In the genomic region with DNA sequence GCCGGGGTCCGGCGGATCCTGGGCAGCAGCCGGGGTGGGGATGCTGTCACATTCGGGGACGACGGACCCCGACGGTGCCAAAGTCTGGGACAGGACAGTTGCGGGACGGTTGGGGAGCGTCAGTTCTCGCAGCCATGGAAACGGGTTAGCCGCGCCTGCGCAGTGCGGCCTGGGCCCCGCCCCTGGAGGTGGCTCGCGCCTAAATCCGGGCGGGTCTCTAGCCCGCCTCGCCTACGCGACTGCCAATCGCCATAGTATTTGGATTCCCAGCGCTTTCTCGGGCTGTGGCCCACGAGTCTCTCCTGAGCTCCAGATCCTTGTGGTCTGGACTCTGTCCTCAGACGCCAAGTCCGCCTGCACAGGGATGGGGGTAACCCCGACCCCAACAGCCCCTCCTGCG, we compare ENCODE assay signal across 1 cellular context.
TF ChIP-seq lines count a peak whose summit lies in the region.

A gene (minus strand): TSS at position 147 of the 400 bp plus-strand sequence. CDS start 153 bp downstream, outside the sequence.

TF ChIP-seq in H1, 55 proteins besides CTCF, POLR2A, EP300 and RAD21:
- TF ChIP-seq, protein P1, sequence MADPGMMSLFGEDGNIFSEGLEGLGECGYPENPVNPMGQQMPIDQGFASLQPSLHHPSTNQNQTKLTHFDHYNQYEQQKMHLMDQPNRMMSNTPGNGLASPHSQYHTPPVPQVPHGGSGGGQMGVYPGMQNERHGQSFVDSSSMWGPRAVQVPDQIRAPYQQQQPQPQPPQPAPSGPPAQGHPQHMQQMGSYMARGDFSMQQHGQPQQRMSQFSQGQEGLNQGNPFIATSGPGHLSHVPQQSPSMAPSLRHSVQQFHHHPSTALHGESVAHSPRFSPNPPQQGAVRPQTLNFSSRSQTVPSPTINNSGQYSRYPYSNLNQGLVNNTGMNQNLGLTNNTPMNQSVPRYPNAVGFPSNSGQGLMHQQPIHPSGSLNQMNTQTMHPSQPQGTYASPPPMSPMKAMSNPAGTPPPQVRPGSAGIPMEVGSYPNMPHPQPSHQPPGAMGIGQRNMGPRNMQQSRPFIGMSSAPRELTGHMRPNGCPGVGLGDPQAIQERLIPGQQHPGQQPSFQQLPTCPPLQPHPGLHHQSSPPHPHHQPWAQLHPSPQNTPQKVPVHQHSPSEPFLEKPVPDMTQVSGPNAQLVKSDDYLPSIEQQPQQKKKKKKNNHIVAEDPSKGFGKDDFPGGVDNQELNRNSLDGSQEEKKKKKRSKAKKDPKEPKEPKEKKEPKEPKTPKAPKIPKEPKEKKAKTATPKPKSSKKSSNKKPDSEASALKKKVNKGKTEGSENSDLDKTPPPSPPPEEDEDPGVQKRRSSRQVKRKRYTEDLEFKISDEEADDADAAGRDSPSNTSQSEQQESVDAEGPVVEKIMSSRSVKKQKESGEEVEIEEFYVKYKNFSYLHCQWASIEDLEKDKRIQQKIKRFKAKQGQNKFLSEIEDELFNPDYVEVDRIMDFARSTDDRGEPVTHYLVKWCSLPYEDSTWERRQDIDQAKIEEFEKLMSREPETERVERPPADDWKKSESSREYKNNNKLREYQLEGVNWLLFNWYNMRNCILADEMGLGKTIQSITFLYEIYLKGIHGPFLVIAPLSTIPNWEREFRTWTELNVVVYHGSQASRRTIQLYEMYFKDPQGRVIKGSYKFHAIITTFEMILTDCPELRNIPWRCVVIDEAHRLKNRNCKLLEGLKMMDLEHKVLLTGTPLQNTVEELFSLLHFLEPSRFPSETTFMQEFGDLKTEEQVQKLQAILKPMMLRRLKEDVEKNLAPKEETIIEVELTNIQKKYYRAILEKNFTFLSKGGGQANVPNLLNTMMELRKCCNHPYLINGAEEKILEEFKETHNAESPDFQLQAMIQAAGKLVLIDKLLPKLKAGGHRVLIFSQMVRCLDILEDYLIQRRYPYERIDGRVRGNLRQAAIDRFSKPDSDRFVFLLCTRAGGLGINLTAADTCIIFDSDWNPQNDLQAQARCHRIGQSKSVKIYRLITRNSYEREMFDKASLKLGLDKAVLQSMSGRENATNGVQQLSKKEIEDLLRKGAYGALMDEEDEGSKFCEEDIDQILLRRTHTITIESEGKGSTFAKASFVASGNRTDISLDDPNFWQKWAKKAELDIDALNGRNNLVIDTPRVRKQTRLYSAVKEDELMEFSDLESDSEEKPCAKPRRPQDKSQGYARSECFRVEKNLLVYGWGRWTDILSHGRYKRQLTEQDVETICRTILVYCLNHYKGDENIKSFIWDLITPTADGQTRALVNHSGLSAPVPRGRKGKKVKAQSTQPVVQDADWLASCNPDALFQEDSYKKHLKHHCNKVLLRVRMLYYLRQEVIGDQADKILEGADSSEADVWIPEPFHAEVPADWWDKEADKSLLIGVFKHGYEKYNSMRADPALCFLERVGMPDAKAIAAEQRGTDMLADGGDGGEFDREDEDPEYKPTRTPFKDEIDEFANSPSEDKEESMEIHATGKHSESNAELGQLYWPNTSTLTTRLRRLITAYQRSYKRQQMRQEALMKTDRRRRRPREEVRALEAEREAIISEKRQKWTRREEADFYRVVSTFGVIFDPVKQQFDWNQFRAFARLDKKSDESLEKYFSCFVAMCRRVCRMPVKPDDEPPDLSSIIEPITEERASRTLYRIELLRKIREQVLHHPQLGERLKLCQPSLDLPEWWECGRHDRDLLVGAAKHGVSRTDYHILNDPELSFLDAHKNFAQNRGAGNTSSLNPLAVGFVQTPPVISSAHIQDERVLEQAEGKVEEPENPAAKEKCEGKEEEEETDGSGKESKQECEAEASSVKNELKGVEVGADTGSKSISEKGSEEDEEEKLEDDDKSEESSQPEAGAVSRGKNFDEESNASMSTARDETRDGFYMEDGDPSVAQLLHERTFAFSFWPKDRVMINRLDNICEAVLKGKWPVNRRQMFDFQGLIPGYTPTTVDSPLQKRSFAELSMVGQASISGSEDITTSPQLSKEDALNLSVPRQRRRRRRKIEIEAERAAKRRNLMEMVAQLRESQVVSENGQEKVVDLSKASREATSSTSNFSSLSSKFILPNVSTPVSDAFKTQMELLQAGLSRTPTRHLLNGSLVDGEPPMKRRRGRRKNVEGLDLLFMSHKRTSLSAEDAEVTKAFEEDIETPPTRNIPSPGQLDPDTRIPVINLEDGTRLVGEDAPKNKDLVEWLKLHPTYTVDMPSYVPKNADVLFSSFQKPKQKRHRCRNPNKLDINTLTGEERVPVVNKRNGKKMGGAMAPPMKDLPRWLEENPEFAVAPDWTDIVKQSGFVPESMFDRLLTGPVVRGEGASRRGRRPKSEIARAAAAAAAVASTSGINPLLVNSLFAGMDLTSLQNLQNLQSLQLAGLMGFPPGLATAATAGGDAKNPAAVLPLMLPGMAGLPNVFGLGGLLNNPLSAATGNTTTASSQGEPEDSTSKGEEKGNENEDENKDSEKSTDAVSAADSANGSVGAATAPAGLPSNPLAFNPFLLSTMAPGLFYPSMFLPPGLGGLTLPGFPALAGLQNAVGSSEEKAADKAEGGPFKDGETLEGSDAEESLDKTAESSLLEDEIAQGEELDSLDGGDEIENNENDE (IDR thresholded peaks at IDR 0.05; ENCODE audit: insufficient replicate concordance, low read length) = no peak
- TF ChIP-seq TAF7 (optimal IDR thresholded peaks at IDR 0.05; ENCODE audit: borderline replicate concordance, low read depth, low read length) (no peak), YY1 (IDR thresholded peaks at IDR 0.05; ENCODE audit: low read depth, low read length) (peak; percentile 58; the same call in 1 of the 2 replicates), HDAC6 (IDR thresholded peaks at IDR 0.05; ENCODE audit: low read depth, low read length) (no peak), NRF1 (IDR thresholded peaks at IDR 0.05; ENCODE audit: low read depth, low read length) (peak; percentile 87), PHF8 (conservative IDR thresholded peaks at IDR 0.05; ENCODE audit: low read depth, low read length) (no peak), EGR1 (IDR thresholded peaks at IDR 0.05; ENCODE audit: borderline replicate concordance, low read depth, low read length) (peak; percentile 48; the same call in 1 of the 2 replicates), RFX5 (IDR thresholded peaks at IDR 0.05; ENCODE audit: borderline replicate concordance, low read depth, low read length) (no peak), SIN3A (conservative IDR thresholded peaks at IDR 0.05 in 1 of 2, IDR thresholded peaks at IDR 0.05 in 1 of 2; ENCODE audit: low read depth in 1 of 2, low read length in 2 of 2) (peak in 1 of 2 experiments; percentile 90; a peak in 2 of 4 replicates), TAF1 (IDR thresholded peaks at IDR 0.05; ENCODE audit: low read depth, low read length) (0 out of 2 replicates have a peak, but pooled peaks have one; percentile 25), POU5F1 (IDR thresholded peaks at IDR 0.05; ENCODE audit: low read depth, low read length) (no peak), CTBP2 (IDR thresholded peaks at IDR 0.05; ENCODE audit: borderline replicate concordance, insufficient read depth, insufficient read length, low read length) (no peak), SIX5 (IDR thresholded peaks at IDR 0.05; ENCODE audit: low read depth, low read length) (no peak), KDM4A (IDR thresholded peaks at IDR 0.05; ENCODE audit: low read depth, low read length, severe bottlenecking) (peak; percentile 58), FOSL1 (IDR thresholded peaks at IDR 0.05; ENCODE audit: insufficient read depth, low read depth, low read length) (peak; percentile 18; the same call in 1 of the 2 replicates), TBP (IDR thresholded peaks at IDR 0.05; ENCODE audit: low read depth, low read length) (no peak), MAFK (IDR thresholded peaks at IDR 0.05; ENCODE audit: low read depth, low read length) (no peak)
- TF ChIP-seq, protein P2, sequence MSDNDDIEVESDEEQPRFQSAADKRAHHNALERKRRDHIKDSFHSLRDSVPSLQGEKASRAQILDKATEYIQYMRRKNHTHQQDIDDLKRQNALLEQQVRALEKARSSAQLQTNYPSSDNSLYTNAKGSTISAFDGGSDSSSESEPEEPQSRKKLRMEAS (IDR thresholded peaks at IDR 0.05) = peak; percentile 8; the same call in 1 of the 2 replicates
